23 cellular contexts compared by ENCODE assay signal in genomic region chr9:14903040-14903439, GRCh38. TPM values are rescaled to one million over a fixed set of nuclear protein-coding genes. Genes with fewer than 3 reads are reported as not detected.
DNase-seq lines count a peak whose midpoint lies in the region; ATAC-seq, FAIRE-seq and TF ChIP-seq lines count a peak whose summit lies in the region.
"Had no signal": no experiment of that assay in that cellular context is flagged by ENCODE, and none has a peak within 500 bp of the region (broad histone marks: within the 10 kb centered on the region; RNA-seq: fewer than 3 reads in every experiment).

No MANE protein-coding gene starts in this region.

- intact Hi-C loops in uterus (cut with DNase I; ENCODE audit: low total_unique reads) (no loop called here), HepG2 (cut with micrococcal nuclease; ENCODE audit: unreplicated experiment) (no loop called here)

- TF ChIP-seq CTCF in uterus (IDR thresholded peaks at IDR 0.05) (no peak), HepG2 (CRISPR knock-in tag; IDR thresholded peaks at IDR 0.05) (no peak)

- H3K9me3 ChIP-seq in SK-N-MC (ENCODE audit: low read depth, low read length): no peaks in the 10 kb centered on the region
- no peaks in the 10 kb centered on the region for H3K9me3 ChIP-seq in uterus
- no peaks in the 10 kb centered on the region for H3K9me3 ChIP-seq in HepG2 (ENCODE audit: low read length)
- H3K9me3 ChIP-seq: Peyer's patch, SJCRH30 had no signal

- H4K20me1 ChIP-seq in HepG2 (ENCODE audit: insufficient read depth, low read length): no peaks in the 10 kb centered on the region

- BruUV-seq in HepG2 (replicated peaks; lab: Mats Ljungman, UMichigan): no TSS peak

- H3K36me3 ChIP-seq in SK-N-MC (ENCODE audit: insufficient read depth, low read length): peaks cover 5% of the 10 kb centered on the region
- H3K36me3 ChIP-seq in uterus: no peaks in the 10 kb centered on the region
- no peaks in the 10 kb centered on the region for H3K36me3 ChIP-seq in HepG2 (replicated peaks in 1 of 2; ENCODE audit: control insufficient read depth in 1 of 2, insufficient read depth in 2 of 2, low read length in 2 of 2)
- H3K36me3 ChIP-seq: Peyer's patch, SJCRH30 had no signal

- peaks cover 52% of the 10 kb centered on the region for H3K79me2 ChIP-seq in HepG2 (ENCODE audit: insufficient read depth, low read length)

- no peak overlapping the region for H3K9ac ChIP-seq in SK-N-MC (ENCODE audit: insufficient read length)
- no peak overlapping the region for H3K9ac ChIP-seq in HepG2 (ENCODE audit: insufficient read depth, low read depth, low read length)
- H3K9ac ChIP-seq: KMS-11 had no signal

- TF ChIP-seq EP300 in HepG2 (IDR thresholded peaks at IDR 0.05; ENCODE audit: low read depth in 2 of 2, low read length in 2 of 2): no peak
- TF ChIP-seq EP300 in HepG2 (CRISPR knock-in tag; IDR thresholded peaks at IDR 0.05; ENCODE audit: borderline replicate concordance): no peak

- in situ Hi-C loops in HepG2 (cut with HindIII; ENCODE audit: extremely low pct_ligation_motif_present, low pct_unique_long_range_greater_than_20kb): no loop called here

- H3K4me3 ChIP-seq in SK-N-MC: no peak overlapping the region
- H3K4me3 ChIP-seq in uterus: no peak overlapping the region
- no peak overlapping the region for H3K4me3 ChIP-seq in HepG2 (replicated peaks in 1 of 3; ENCODE audit: insufficient read depth in 1 of 3, low read depth in 2 of 3, low read length in 3 of 3)
- H3K4me3 ChIP-seq: Peyer's patch, SJCRH30 had no signal

- no peaks in the 10 kb centered on the region for H3K27me3 ChIP-seq in uterus
- H3K27me3 ChIP-seq in HepG2 (ENCODE audit: control insufficient read depth in 1 of 2, insufficient read depth in 2 of 2, low read length in 2 of 2): no peaks in the 10 kb centered on the region; a peak in 2 of 5 replicates
- H3K27me3 ChIP-seq: Peyer's patch, SJCRH30 had no signal

- CTCF ChIA-PET in HepG2 (lab: Yijun Ruan, JAX; ENCODE audit: low intra/inter-chr PET ratio, low total read pairs): no interaction called here

- 28% methylated on average over 1 of the region's 1 CpG for WGBS in HepG2 (ENCODE audit: low lambda C conversion rate)

- DNase-seq in NCI-H748 (lab: John Stamatoyannopoulos, UW; ENCODE audit: unreplicated experiment): peak; percentile 53
- DNase-seq in NCI-H748 treated with DMSO at 0.1 percent for 48 hours (lab: John Stamatoyannopoulos, UW): no peak
- DNase-seq in SK-N-MC (ENCODE audit: low read depth, low spot score): no peak
- no peak for DNase-seq in uterus
- DNase-seq in HuH-7.5 (ENCODE audit: low spot score): no peak
- no peak for DNase-seq in HepG2 (ENCODE audit: low spot score)
- DNase-seq: DMS79, IMR-90, NCI-H1105, NCI-H1694, NCI-H2171, NCI-H446, NCI-H526, Peyer's patch, SJCRH30 had no signal

- H3K4me2 ChIP-seq in HepG2 (ENCODE audit: low read depth, low read length): no peak overlapping the region
- H3K4me2 ChIP-seq: KMS-11 had no signal

- no peak overlapping the region for H2AFZ ChIP-seq in HepG2 (ENCODE audit: low read length)

- no peak for TF ChIP-seq RAD21 in HepG2 (CRISPR knock-in tag; IDR thresholded peaks at IDR 0.05)

- POLR2A ChIA-PET in HepG2 (lab: Yijun Ruan, JAX): no interaction called here

- ATAC-seq in HG03175 (IDR thresholded peaks at IDR 0.05; ENCODE audit: unreplicated experiment) (peak; percentile 65), HG03442 (IDR thresholded peaks at IDR 0.05; ENCODE audit: unreplicated experiment) (no peak), HepG2 (no peak)

- FAIRE-seq in HepG2 (lab: Jason Lieb, UNC): no peak
- FAIRE-seq: H54 had no signal

- TF ChIP-seq POLR2A in uterus (IDR thresholded peaks at IDR 0.05) (no peak), HepG2 (IDR thresholded peaks at IDR 0.05; ENCODE audit: insufficient read depth in 1 of 2, low read depth in 2 of 2, low read length in 2 of 2) (no peak)

- H3K4me1 ChIP-seq in uterus (peaks cover 0 to 9% of the 10 kb centered on the region in 2 donors), HepG2 (ENCODE audit: insufficient read depth, low read length) (peaks cover 72% of the 10 kb centered on the region)
- H3K4me1 ChIP-seq: Peyer's patch had no signal

- peak overlapping the region; percentile 53 for H3K27ac ChIP-seq in SK-N-MC
- H3K27ac ChIP-seq in uterus: peak overlapping the region; percentile 76 to 81
- H3K27ac ChIP-seq in HepG2 (ENCODE audit: extremely low read length, insufficient read depth, low read length): no peak overlapping the region
- H3K27ac ChIP-seq: 22Rv1, C4-2B, KMS-11, Peyer's patch had no signal

TF ChIP-seq in HepG2, 621 proteins besides CTCF, POLR2A, EP300 and RAD21:
- no peak for TF ChIP-seq TCF12 (IDR thresholded peaks at IDR 0.05)
- no peak for TF ChIP-seq TCF12 (CRISPR knock-in tag; IDR thresholded peaks at IDR 0.05)
- no peak for TF ChIP-seq AGO2 (optimal IDR thresholded peaks at IDR 0.05; ENCODE audit: low read depth, low read length)
- no peak for TF ChIP-seq E2F2 (CRISPR knock-in tag; IDR thresholded peaks at IDR 0.05; ENCODE audit: borderline replicate concordance)
- no peak for TF ChIP-seq ZNF276 (CRISPR knock-in tag; IDR thresholded peaks at IDR 0.05; ENCODE audit: low read depth)
- TF ChIP-seq YY1 (IDR thresholded peaks at IDR 0.05; ENCODE audit: insufficient read depth, insufficient replicate concordance, low read depth, low read length): no peak
- no peak for TF ChIP-seq ZNF710 (CRISPR knock-in tag; IDR thresholded peaks at IDR 0.05; ENCODE audit: borderline replicate concordance)
- no peak for TF ChIP-seq TSC22D2 (CRISPR knock-in tag; IDR thresholded peaks at IDR 0.05; ENCODE audit: borderline replicate concordance)

RNA-seq across cellular contexts. Expression of gene FREM1, which starts 7.2 kb away (rescaled TPM):
- total RNA-seq in uterus (10 to 100 TPM in 3 of 4 donors, 1 to 10 TPM in 1; 7.6 to 92.6 (median 18.4) TPM), HepG2 (2016; rRNA removed; fragmentation: Illumina TruSeq; extraction: Trizol) (33.6 and 64.3 TPM in 2 replicates)
- 4.3 and 4.4 TPM in 2 replicates for total RNA-seq in HepG2 (2016; cell fraction: cytosol; rRNA removed; fragmentation: Illumina TruSeq; extraction: Trizol; ENCODE audit: low read depth)
- 35.4 and 63.3 TPM in 2 replicates for total RNA-seq in HepG2 (2016; cell fraction: insoluble cytoplasmic fraction; rRNA removed; fragmentation: Illumina TruSeq; extraction: Trizol)
- 11.1 and 12.8 TPM in 2 replicates for total RNA-seq in HepG2 (2016; cell fraction: membrane; rRNA removed; fragmentation: Illumina TruSeq; extraction: Trizol)
- total RNA-seq in HepG2 (2016; cell fraction: nucleus; rRNA removed; fragmentation: Illumina TruSeq; extraction: Trizol): 124 and 146 TPM in 2 replicates
- polyA plus RNA-seq in HepG2 (2011; rRNA removed): 202 and 232 TPM in 2 replicates
- polyA plus RNA-seq in HepG2 (2011; cell fraction: cytosol; rRNA removed): 129 and 182 TPM in 2 replicates
- 324 and 329 TPM in 2 replicates for polyA plus RNA-seq in HepG2 (2011; cell fraction: nucleus; rRNA removed)
- 122 and 133 TPM in 2 replicates for polyA plus RNA-seq in HepG2 (2012)
- polyA plus RNA-seq in HepG2 (2016; cell fraction: cytosol; fragmentation: Illumina TruSeq; extraction: Trizol; ENCODE audit: low read depth): 3.2 and 3.5 TPM in 2 replicates
- 22.5 and 25.8 TPM in 2 replicates for polyA plus RNA-seq in HepG2 (2016; cell fraction: insoluble cytoplasmic fraction; fragmentation: Illumina TruSeq; extraction: Trizol; ENCODE audit: low read depth)
- polyA plus RNA-seq in HepG2 (2016; cell fraction: membrane; fragmentation: Illumina TruSeq; extraction: Trizol; ENCODE audit: low read depth): 4.7 and 6.1 TPM in 2 replicates
- 89.7 and 90.5 TPM in 2 replicates for polyA plus RNA-seq in HepG2 (2016; cell fraction: nucleus; fragmentation: Illumina TruSeq; extraction: Trizol; ENCODE audit: insufficient read depth, low read depth)
- polyA minus RNA-seq in HepG2 (2011; rRNA and poly(A)+ RNA removed; ENCODE audit: low replicate concordance): 0.56 and 445 TPM in 2 replicates
- 118 and 175 TPM in 2 replicates for polyA minus RNA-seq in HepG2 (2011; cell fraction: cytosol; rRNA and poly(A)+ RNA removed)
- 794 and 882 TPM in 2 replicates for polyA minus RNA-seq in HepG2 (2011; cell fraction: nucleus; rRNA and poly(A)+ RNA removed)
- total RNA-seq: OCI-LY7 had no signal
- polyA plus RNA-seq: AG04450, IMR-90 had no signal
